ENCODE assay signal across 14 cellular contexts in the genomic region with DNA sequence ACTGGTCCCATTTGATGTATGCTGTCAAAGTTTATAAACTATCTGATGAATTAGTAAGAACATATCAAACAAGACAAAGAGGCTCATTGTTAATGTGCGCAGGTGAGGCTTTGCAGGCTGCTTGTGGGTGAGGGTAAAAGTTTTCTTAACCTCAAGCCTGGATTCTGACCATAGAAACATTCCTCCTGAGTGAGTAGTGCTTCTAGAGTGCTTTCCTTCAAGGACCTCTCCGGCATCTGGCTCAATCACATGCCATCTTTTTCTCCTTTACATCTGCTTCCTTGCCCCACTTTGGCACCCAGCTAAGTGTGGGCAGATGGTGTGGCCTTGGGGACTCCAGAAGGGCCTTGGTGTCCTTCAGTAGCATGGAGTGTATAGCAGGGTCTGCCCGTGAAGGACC.
DNase-seq lines count a peak whose midpoint lies in the region; ATAC-seq and TF ChIP-seq lines count a peak whose summit lies in the region.
"Had no signal": no experiment of that assay in that cellular context is flagged by ENCODE, and none has a peak within 500 bp of the region (broad histone marks: within the 10 kb centered on the region; RNA-seq: fewer than 3 reads in every experiment).

No MANE protein-coding gene starts in this region.

- H3K27me3 Mint-ChIP-seq in activated T-cell treated with anti-CD3 and anti-CD28 coated beads, Interleukin-2, amount 50 U/mL, for 72 hours (ENCODE audit: low read depth), result no peaks in the 10 kb centered on the region
- H3K27me3 Mint-ChIP-seq: stimulated activated naive CD8-positive, alpha-beta T cell treated with anti-CD3 and anti-CD28 coated beads, Interleukin-15, amount 100 ng/mL, for 72 hours had no signal

- DNase-seq in NCI-H2171 treated with DMSO at 0.1 percent for 48 hours (lab: John Stamatoyannopoulos, UW) (peak; percentile 27), NCI-H2171 (lab: John Stamatoyannopoulos, UW) (no peak), SK-N-SH (no peak), foreskin fibroblast (peak; percentile 71 to 85), A673 (ENCODE audit: low spot score) (no peak)
- DNase-seq in activated T-cell treated with anti-CD3 and anti-CD28 coated beads, Interleukin-2, amount 50 U/mL, for 72 hours, result no peak
- DNase-seq: activated CD4-positive, alpha-beta T cell treated with anti-CD3 and anti-CD28 coated beads for 1 hour; MM.1S; NCI-H510A treated with DMSO at 0.1 percent for 48 hours; stimulated activated CD4-positive, alpha-beta T cell treated with anti-CD3 and anti-CD28 coated beads, Interleukin-4, amount 100 ng/mL, for 24 hours; stimulated activated naive CD8-positive, alpha-beta T cell treated with anti-CD3 and anti-CD28 coated beads, Interleukin-15, amount 100 ng/mL, for 72 hours had no signal

- no TSS peak for BruUV-seq in A673 (replicated peaks; lab: Mats Ljungman, UMichigan)

- no peaks in the 10 kb centered on the region for H3K36me3 ChIP-seq in SK-N-SH (replicated peaks in 1 of 2; ENCODE audit: control insufficient read depth in 1 of 2, insufficient read depth in 2 of 2, low read length in 1 of 2)
- H3K36me3 ChIP-seq in A673 (ENCODE audit: insufficient read depth, low read length, poor library complexity, severe bottlenecking), result no peaks in the 10 kb centered on the region

- H3K27ac ChIP-seq in SK-N-SH (ENCODE audit: low read depth in 2 of 2, low read length in 1 of 2), result peak overlapping the region in 1 of 2 experiments; percentile 93; a peak in 2 of 4 replicates
- no peak overlapping the region for H3K27ac ChIP-seq in A673 (ENCODE audit: low read depth, low read length, poor library complexity, severe bottlenecking)
- H3K27ac ChIP-seq: 22Rv1 had no signal

- H3K36me3 Mint-ChIP-seq in activated T-cell treated with anti-CD3 and anti-CD28 coated beads, Interleukin-2, amount 50 U/mL, for 72 hours (ENCODE audit: insufficient read depth in 2 of 2), result no peaks in the 10 kb centered on the region

- no peak overlapping the region for H3K4me3 Mint-ChIP-seq in activated T-cell treated with anti-CD3 and anti-CD28 coated beads, Interleukin-2, amount 50 U/mL, for 72 hours
- H3K4me3 Mint-ChIP-seq: stimulated activated naive CD8-positive, alpha-beta T cell treated with anti-CD3 and anti-CD28 coated beads, Interleukin-15, amount 100 ng/mL, for 72 hours had no signal

- no peak overlapping the region for H2AFZ ChIP-seq in SK-N-SH (ENCODE audit: low read depth)

- no peaks in the 10 kb centered on the region for H3K79me2 ChIP-seq in SK-N-SH (ENCODE audit: insufficient read depth)

- H3F3A ChIP-seq in SK-N-SH (replicated peaks; ENCODE audit: insufficient read depth), result peaks cover 19% of the 10 kb centered on the region

- H4K20me1 ChIP-seq in SK-N-SH (ENCODE audit: insufficient read depth), result no peaks in the 10 kb centered on the region

- 0 out of 2 replicates have a peak overlapping the region, but pooled peaks have one; percentile 25 for H3K4me2 ChIP-seq in SK-N-SH

- no peaks in the 10 kb centered on the region for H3K9me2 ChIP-seq in SK-N-SH

- H3K4me1 ChIP-seq in SK-N-SH (ENCODE audit: control insufficient read depth in 1 of 2, insufficient read depth in 2 of 2, low read depth in 1 of 2, low read length in 1 of 2) (peaks cover 29 to 31% of the 10 kb centered on the region in 2 experiments), A673 (ENCODE audit: insufficient read depth, low read length, poor library complexity, severe bottlenecking) (peaks cover 5% of the 10 kb centered on the region)

- no peaks in the 10 kb centered on the region for H3K4me1 Mint-ChIP-seq in activated T-cell treated with anti-CD3 and anti-CD28 coated beads, Interleukin-2, amount 50 U/mL, for 72 hours (ENCODE audit: low read depth)
- H3K4me1 Mint-ChIP-seq: stimulated activated naive CD8-positive, alpha-beta T cell treated with anti-CD3 and anti-CD28 coated beads, Interleukin-15, amount 100 ng/mL, for 72 hours had no signal

- no peaks in the 10 kb centered on the region for H3K9me3 Mint-ChIP-seq in activated T-cell treated with anti-CD3 and anti-CD28 coated beads, Interleukin-2, amount 50 U/mL, for 72 hours
- H3K9me3 Mint-ChIP-seq: stimulated activated naive CD8-positive, alpha-beta T cell treated with anti-CD3 and anti-CD28 coated beads, Interleukin-15, amount 100 ng/mL, for 72 hours had no signal

- no peak overlapping the region for H3K9ac ChIP-seq in SK-N-SH

- no peak for TF ChIP-seq RAD21 in SK-N-SH (IDR thresholded peaks at IDR 0.05; ENCODE audit: low read length)

- no peak for TF ChIP-seq CTCF in SK-N-SH (IDR thresholded peaks at IDR 0.05)
- no peak for TF ChIP-seq CTCF in foreskin fibroblast (IDR thresholded peaks at IDR 0.05; ENCODE audit: low read depth, low read length)
- no peak for TF ChIP-seq CTCF in A673 (conservative IDR thresholded peaks at IDR 0.05; ENCODE audit: low read depth, low read length)

- H3K27me3 ChIP-seq in SK-N-SH (ENCODE audit: insufficient read depth) (no peaks in the 10 kb centered on the region), A673 (replicated peaks; ENCODE audit: insufficient read depth, low read depth, low read length, poor library complexity) (no peaks in the 10 kb centered on the region)

- no peak for ATAC-seq in activated T-cell treated with anti-CD3 and anti-CD28 coated beads, Interleukin-2, amount 50 U/mL, for 72 hours (replicated peaks in 1 of 2)
- ATAC-seq in HG03175 (IDR thresholded peaks at IDR 0.05; ENCODE audit: unreplicated experiment) (no peak), HG03108 (IDR thresholded peaks at IDR 0.05; ENCODE audit: unreplicated experiment) (no peak)
- ATAC-seq: stimulated activated naive CD8-positive, alpha-beta T cell treated with anti-CD3 and anti-CD28 coated beads, Interleukin-15, amount 100 ng/mL, for 72 hours had no signal

- H3K9me3 ChIP-seq in SK-N-SH, result no peaks in the 10 kb centered on the region
- H3K9me3 ChIP-seq in A673 (ENCODE audit: low read depth, low read length, poor library complexity, severe bottlenecking), result no peaks in the 10 kb centered on the region

- intact Hi-C loops in A673 (cut with micrococcal nuclease; ENCODE audit: unreplicated experiment), result no loop called here

- H3K27ac Mint-ChIP-seq in activated T-cell treated with anti-CD3 and anti-CD28 coated beads, Interleukin-2, amount 50 U/mL, for 72 hours, result no peak overlapping the region
- H3K27ac Mint-ChIP-seq: stimulated activated naive CD8-positive, alpha-beta T cell treated with anti-CD3 and anti-CD28 coated beads, Interleukin-15, amount 100 ng/mL, for 72 hours had no signal

- no peak overlapping the region for H3K4me3 ChIP-seq in SK-N-SH (ENCODE audit: low read depth in 2 of 2, low read length in 1 of 2)
- H3K4me3 ChIP-seq in foreskin fibroblast (ENCODE audit: low read depth in 1 of 2, low read length in 2 of 2), result no peak overlapping the region
- no peak overlapping the region for H3K4me3 ChIP-seq in A673 (ENCODE audit: low read depth, low read length, poor library complexity, severe bottlenecking)

- POLR2A ChIA-PET in SK-N-SH (lab: Yijun Ruan, JAX) (no interaction called here), A673 (lab: Charles Lee; ENCODE audit: low non-redundant PET) (no interaction called here)

- 50% methylated on average over 3 of the region's 3 CpGs for WGBS in SK-N-SH (ENCODE audit: low lambda C conversion rate)

- CTCF ChIA-PET in SK-N-SH (lab: Yijun Ruan, JAX) (no interaction called here), A673 (lab: Charles Lee) (no interaction called here)

- TF ChIP-seq EP300 in SK-N-SH (IDR thresholded peaks at IDR 0.05; ENCODE audit: borderline replicate concordance in 1 of 2, low read depth in 1 of 2, low read length in 1 of 2), result peak; percentile 59 to 79; a peak in 3 of 4 replicates

TF ChIP-seq in SK-N-SH, 30 proteins besides CTCF, POLR2A, EP300 and RAD21:
- no peak for TF ChIP-seq RFX5 (IDR thresholded peaks at IDR 0.05; ENCODE audit: low read length)
- TF ChIP-seq GATA2 (CRISPR knock-in tag; IDR thresholded peaks at IDR 0.05), result no peak
- no peak for TF ChIP-seq RCOR1 (IDR thresholded peaks at IDR 0.05; ENCODE audit: low read length)
- TF ChIP-seq JUND (IDR thresholded peaks at IDR 0.05), result peak; percentile 78
- peak; percentile 49; the same call in 1 of the 2 replicates for TF ChIP-seq TEAD4 (IDR thresholded peaks at IDR 0.05; ENCODE audit: borderline replicate concordance, insufficient read depth)
- peak; percentile 74; the same call in 1 of the 2 replicates for TF ChIP-seq POLR2AphosphoS5 (IDR thresholded peaks at IDR 0.05; ENCODE audit: low read depth, low read length)
- TF ChIP-seq RXRA (IDR thresholded peaks at IDR 0.05; ENCODE audit: borderline replicate concordance, low read depth), result peak; percentile 21; the same call in 1 of the 2 replicates
- TF ChIP-seq SIN3A (IDR thresholded peaks at IDR 0.05; ENCODE audit: borderline replicate concordance, low read depth, low read length), result peak; percentile 58; the same call in 1 of the 2 replicates
- peak; percentile 83 for TF ChIP-seq NFIC (IDR thresholded peaks at IDR 0.05; ENCODE audit: borderline replicate concordance)
- peak; percentile 95 for TF ChIP-seq TCF12 (IDR thresholded peaks at IDR 0.05)
- no peak for TF ChIP-seq USF2 (IDR thresholded peaks at IDR 0.05; ENCODE audit: borderline replicate concordance, low read depth, low read length)
- TF ChIP-seq FOSL2 (IDR thresholded peaks at IDR 0.05; ENCODE audit: borderline replicate concordance, low read depth), result peak; percentile 62
- TF ChIP-seq, protein P1, sequence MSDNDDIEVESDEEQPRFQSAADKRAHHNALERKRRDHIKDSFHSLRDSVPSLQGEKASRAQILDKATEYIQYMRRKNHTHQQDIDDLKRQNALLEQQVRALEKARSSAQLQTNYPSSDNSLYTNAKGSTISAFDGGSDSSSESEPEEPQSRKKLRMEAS (IDR thresholded peaks at IDR 0.05; ENCODE audit: low read depth), result 0 out of 2 replicates have a peak, but pooled peaks have one; percentile 29
- peak; percentile 92 for TF ChIP-seq PBX3 (IDR thresholded peaks at IDR 0.05)
TF ChIP-seq in SK-N-SH: peak in this region for 10.

Comparison
In these comparisons a context has a peak if more than half of its experiments do, and no peak if none do; other contexts are left out.
1. DNase-seq: peak in NCI-H2171 treated with DMSO at 0.1 percent for 48 hours (single experiment) and foreskin fibroblast (2 of 2); none in NCI-H2171 (single experiment), SK-N-SH (single experiment), A673 (single experiment) and activated T-cell treated with anti-CD3 and anti-CD28 coated beads, Interleukin-2, amount 50 U/mL, for 72 hours (0 of 2).